ENCODE assay signal across 10 cellular contexts in the genomic region with DNA sequence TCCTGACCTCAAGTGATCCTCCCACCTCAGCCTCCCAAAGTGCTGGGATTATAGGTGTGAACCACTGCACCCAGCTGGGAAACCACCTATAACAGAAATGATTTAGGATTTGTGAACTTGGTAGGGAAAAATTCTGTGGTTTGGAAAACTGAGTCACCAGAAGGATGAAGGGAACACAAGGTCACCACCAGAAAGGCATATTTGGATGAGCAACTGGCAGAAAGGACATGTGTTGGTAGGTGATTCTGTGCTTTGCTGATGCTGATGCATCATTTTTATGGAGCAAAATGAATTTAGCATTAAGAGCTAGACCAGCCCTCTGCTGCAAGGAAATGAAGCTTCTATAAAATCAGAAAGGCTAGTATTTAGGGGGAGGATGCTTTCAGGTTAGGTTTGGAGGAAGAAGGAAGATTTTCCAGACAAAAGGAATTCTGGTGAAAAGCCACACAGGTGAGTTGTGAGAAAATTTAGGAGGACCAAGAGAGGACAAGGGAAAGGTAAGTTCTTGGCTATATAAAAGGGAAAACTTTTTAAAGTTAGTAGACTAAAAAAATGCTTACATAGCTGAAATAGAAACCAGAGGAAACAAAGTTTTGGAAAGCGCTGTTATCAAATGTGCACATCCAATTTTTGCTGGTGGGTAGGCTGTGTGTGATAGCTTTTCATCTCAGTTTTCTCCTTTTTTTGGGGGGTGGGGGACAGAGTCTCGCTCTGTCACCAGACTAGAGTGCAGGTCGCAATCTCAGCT. TPM values are rescaled to one million over a fixed set of nuclear protein-coding genes. Genes with fewer than 3 reads are reported as not detected.
DNase-seq lines count a peak whose midpoint lies in the region; FAIRE-seq and TF ChIP-seq lines count a peak whose summit lies in the region.
"Had no signal": no experiment of that assay in that cellular context is flagged by ENCODE, and none has a peak within 500 bp of the region (broad histone marks: within the 10 kb centered on the region; RNA-seq: fewer than 3 reads in every experiment).

No MANE protein-coding gene starts in this region.

- H3K27me3 Mint-ChIP-seq in activated naive CD4-positive, alpha-beta T cell treated with anti-CD3 and anti-CD28 coated beads, Interleukin-2, amount 50 U/mL, for 24 hours: no peaks in the 10 kb centered on the region
- H3K27me3 Mint-ChIP-seq in activated naive CD4-positive, alpha-beta T cell treated with anti-CD3 and anti-CD28 coated beads, Interleukin-2, amount 10 ng/mL, durations not matched to agents 7 days and 5 days: no peaks in the 10 kb centered on the region
- no peaks in the 10 kb centered on the region for H3K27me3 Mint-ChIP-seq in activated T-helper 1 cell treated with anti-CD3 and anti-CD28 coated beads, Interleukin-12 subunit alpha, Interleukin-12 subunit beta, Interleukin-2, Interleukin-4 antibody, amounts not matched to agents 30 ng/mL and 10 ng/mL and 1 ng/mL, durations not matched to agents 14 hours and 24 hours and 36 hours (ENCODE audit: insufficient read depth)

- TF ChIP-seq CTCF in hepatocyte (IDR thresholded peaks at IDR 0.05; ENCODE audit: poor library complexity): no peak

- H3K9me2 ChIP-seq in hepatocyte (replicated peaks; ENCODE audit: insufficient read depth): no peaks in the 10 kb centered on the region

- peak overlapping the region; percentile 39 for H3K4me3 Mint-ChIP-seq in activated naive CD4-positive, alpha-beta T cell treated with anti-CD3 and anti-CD28 coated beads, Interleukin-2, amount 50 U/mL, for 24 hours
- no peak overlapping the region for H3K4me3 Mint-ChIP-seq in activated naive CD4-positive, alpha-beta T cell treated with anti-CD3 and anti-CD28 coated beads, Interleukin-2, amount 10 ng/mL, durations not matched to agents 7 days and 5 days
- H3K4me3 Mint-ChIP-seq in activated T-helper 1 cell treated with anti-CD3 and anti-CD28 coated beads, Interleukin-12 subunit alpha, Interleukin-12 subunit beta, Interleukin-2, Interleukin-4 antibody, amounts not matched to agents 30 ng/mL and 10 ng/mL and 1 ng/mL, durations not matched to agents 14 hours and 24 hours and 36 hours: peak overlapping the region; percentile 36

- 90% methylated on average over 3 of the region's 3 CpGs for WGBS in hepatocyte (ENCODE audit: low lambda C conversion rate, missing lambda C conversion rate)

- peaks cover 8% of the 10 kb centered on the region for H3K4me1 ChIP-seq in hepatocyte (ENCODE audit: insufficient read depth)

- CTCF ChIA-PET in activated naive CD4-positive, alpha-beta T cell treated with anti-CD3 and anti-CD28 coated beads, Interleukin-2, amount 10 ng/mL, durations not matched to agents 7 days and 5 days (lab: Charles Lee): interaction anchor here (0.9 to 6.1 kb wide), 5 partner anchors 8 to 79 kb away, joined by 3 to 45 read pairs (median 4); no protein-coding TSS in a partner anchor

- H3K27me3 ChIP-seq in hepatocyte: no peaks in the 10 kb centered on the region
- H3K27me3 ChIP-seq: ascending aorta had no signal

- H3K4me2 ChIP-seq in hepatocyte: peak overlapping the region; percentile 93

- H2AFZ ChIP-seq in hepatocyte: no peak overlapping the region

- H3K36me3 Mint-ChIP-seq in activated naive CD4-positive, alpha-beta T cell treated with anti-CD3 and anti-CD28 coated beads, Interleukin-2, amount 50 U/mL, for 24 hours: peaks cover 16% of the 10 kb centered on the region
- H3K36me3 Mint-ChIP-seq in activated naive CD4-positive, alpha-beta T cell treated with anti-CD3 and anti-CD28 coated beads, Interleukin-2, amount 10 ng/mL, durations not matched to agents 7 days and 5 days: peaks cover 21% of the 10 kb centered on the region
- H3K36me3 Mint-ChIP-seq in activated T-helper 1 cell treated with anti-CD3 and anti-CD28 coated beads, Interleukin-12 subunit alpha, Interleukin-12 subunit beta, Interleukin-2, Interleukin-4 antibody, amounts not matched to agents 30 ng/mL and 10 ng/mL and 1 ng/mL, durations not matched to agents 14 hours and 24 hours and 36 hours (ENCODE audit: low read depth): peaks cover 30% of the 10 kb centered on the region

- H3K9me3 Mint-ChIP-seq in activated naive CD4-positive, alpha-beta T cell treated with anti-CD3 and anti-CD28 coated beads, Interleukin-2, amount 50 U/mL, for 24 hours: no peaks in the 10 kb centered on the region
- no peaks in the 10 kb centered on the region for H3K9me3 Mint-ChIP-seq in activated naive CD4-positive, alpha-beta T cell treated with anti-CD3 and anti-CD28 coated beads, Interleukin-2, amount 10 ng/mL, durations not matched to agents 7 days and 5 days
- H3K9me3 Mint-ChIP-seq in activated T-helper 1 cell treated with anti-CD3 and anti-CD28 coated beads, Interleukin-12 subunit alpha, Interleukin-12 subunit beta, Interleukin-2, Interleukin-4 antibody, amounts not matched to agents 30 ng/mL and 10 ng/mL and 1 ng/mL, durations not matched to agents 14 hours and 24 hours and 36 hours: no peaks in the 10 kb centered on the region

- FAIRE-seq in urothelium cell line (lab: Jason Lieb, UNC): no peak

- no peaks in the 10 kb centered on the region for H3K9me3 ChIP-seq in hepatocyte (ENCODE audit: low read depth)
- H3K9me3 ChIP-seq: ascending aorta had no signal

- no peak for DNase-seq in activated naive CD4-positive, alpha-beta T cell treated with anti-CD3 and anti-CD28 coated beads, Interleukin-2, amount 10 ng/mL, durations not matched to agents 7 days and 5 days
- no peak for DNase-seq in activated T-helper 1 cell treated with anti-CD3 and anti-CD28 coated beads, Interleukin-12 subunit alpha, Interleukin-12 subunit beta, Interleukin-2, Interleukin-4 antibody, amounts not matched to agents 30 ng/mL and 10 ng/mL and 1 ng/mL, durations not matched to agents 14 hours and 24 hours and 36 hours (ENCODE audit: low spot score)
- DNase-seq in hepatocyte (ENCODE audit: low spot score) (no peak), urothelium cell line (ENCODE audit: low spot score) (peak; percentile 69), cardiac septum (ENCODE audit: low spot score) (no peak), putamen (ENCODE audit: low spot score) (no peak), dermis blood vessel endothelial cell (no peak)
- DNase-seq: NK-92 treated with Interleukin-12 subunit alpha and Interleukin-12 subunit beta, amount 100 ng/mL, for 24 hours had no signal

- H3K4me3 ChIP-seq in hepatocyte: no peak overlapping the region

- intact Hi-C loops in activated T-helper 1 cell treated with anti-CD3 and anti-CD28 coated beads, Interleukin-12 subunit alpha, Interleukin-12 subunit beta, Interleukin-2, Interleukin-4 antibody, amounts not matched to agents 30 ng/mL and 10 ng/mL and 1 ng/mL, durations not matched to agents 14 hours and 24 hours and 36 hours (cut with micrococcal nuclease): no loop called here
- intact Hi-C loops in cardiac septum (cut with DNase I): loop anchor here (10.0 kb wide), 1 partner anchor 198 kb away; a partner anchor contains a TSS

- H3K27ac ChIP-seq in hepatocyte: no peak overlapping the region

- no peaks in the 10 kb centered on the region for H3K36me3 ChIP-seq in hepatocyte (replicated peaks; ENCODE audit: insufficient read depth, low read depth)

- H3K4me1 Mint-ChIP-seq in activated naive CD4-positive, alpha-beta T cell treated with anti-CD3 and anti-CD28 coated beads, Interleukin-2, amount 50 U/mL, for 24 hours: peaks cover 54% of the 10 kb centered on the region
- H3K4me1 Mint-ChIP-seq in activated naive CD4-positive, alpha-beta T cell treated with anti-CD3 and anti-CD28 coated beads, Interleukin-2, amount 10 ng/mL, durations not matched to agents 7 days and 5 days: peaks cover 38% of the 10 kb centered on the region
- H3K4me1 Mint-ChIP-seq in activated T-helper 1 cell treated with anti-CD3 and anti-CD28 coated beads, Interleukin-12 subunit alpha, Interleukin-12 subunit beta, Interleukin-2, Interleukin-4 antibody, amounts not matched to agents 30 ng/mL and 10 ng/mL and 1 ng/mL, durations not matched to agents 14 hours and 24 hours and 36 hours (ENCODE audit: low read depth): peaks cover 55% of the 10 kb centered on the region

- peaks cover 41% of the 10 kb centered on the region for H3K79me2 ChIP-seq in hepatocyte

- no peaks in the 10 kb centered on the region for H4K20me1 ChIP-seq in hepatocyte (ENCODE audit: insufficient read depth, poor library complexity, severe bottlenecking)

- H3K27ac Mint-ChIP-seq in activated naive CD4-positive, alpha-beta T cell treated with anti-CD3 and anti-CD28 coated beads, Interleukin-2, amount 50 U/mL, for 24 hours: peak overlapping the region; percentile 72
- H3K27ac Mint-ChIP-seq in activated naive CD4-positive, alpha-beta T cell treated with anti-CD3 and anti-CD28 coated beads, Interleukin-2, amount 10 ng/mL, durations not matched to agents 7 days and 5 days: no peak overlapping the region
- H3K27ac Mint-ChIP-seq in activated T-helper 1 cell treated with anti-CD3 and anti-CD28 coated beads, Interleukin-12 subunit alpha, Interleukin-12 subunit beta, Interleukin-2, Interleukin-4 antibody, amounts not matched to agents 30 ng/mL and 10 ng/mL and 1 ng/mL, durations not matched to agents 14 hours and 24 hours and 36 hours: peak overlapping the region; percentile 70

RNA-seq across cellular contexts. Expression of a gene that starts 3.6 kb away (rescaled TPM):
- 43.4 and 48.1 TPM in 2 replicates for total RNA-seq in activated T-helper 1 cell treated with anti-CD3 and anti-CD28 coated beads, Interleukin-12 subunit alpha, Interleukin-12 subunit beta, Interleukin-2, Interleukin-4 antibody, amounts not matched to agents 30 ng/mL and 10 ng/mL and 1 ng/mL, durations not matched to agents 14 hours and 24 hours and 36 hours
- 29.5 and 31.3 TPM in 2 replicates for total RNA-seq in hepatocyte
- 37.8 and 38.7 TPM in 2 replicates for polyA plus RNA-seq in hepatocyte
- 10.8 TPM for total RNA-seq in cardiac septum
- total RNA-seq in dermis blood vessel endothelial cell: 22.7 and 30.6 TPM in 2 replicates

RNA-seq across cellular contexts. Expression of a gene that starts 30.0 kb away (rescaled TPM):
- 11.5 and 13.6 TPM in 2 replicates for total RNA-seq in activated T-helper 1 cell treated with anti-CD3 and anti-CD28 coated beads, Interleukin-12 subunit alpha, Interleukin-12 subunit beta, Interleukin-2, Interleukin-4 antibody, amounts not matched to agents 30 ng/mL and 10 ng/mL and 1 ng/mL, durations not matched to agents 14 hours and 24 hours and 36 hours
- total RNA-seq in hepatocyte: 4.5 and 13.0 TPM in 2 replicates
- 18.1 and 19.0 TPM in 2 replicates for polyA plus RNA-seq in hepatocyte
- total RNA-seq in cardiac septum: 12.9 TPM
- 10.2 and 16.0 TPM in 2 replicates for total RNA-seq in dermis blood vessel endothelial cell

RNA-seq across cellular contexts. Expression of a gene that starts 30.3 kb away (rescaled TPM):
- 22.7 and 23.4 TPM in 2 replicates for total RNA-seq in activated T-helper 1 cell treated with anti-CD3 and anti-CD28 coated beads, Interleukin-12 subunit alpha, Interleukin-12 subunit beta, Interleukin-2, Interleukin-4 antibody, amounts not matched to agents 30 ng/mL and 10 ng/mL and 1 ng/mL, durations not matched to agents 14 hours and 24 hours and 36 hours
- total RNA-seq in hepatocyte (18.3 and 18.5 TPM in 2 replicates), cardiac septum (17.0 TPM), dermis blood vessel endothelial cell (20.3 and 22.0 TPM in 2 replicates)
- polyA plus RNA-seq in hepatocyte: 13.8 and 14.0 TPM in 2 replicates
